In the genomic region with DNA sequence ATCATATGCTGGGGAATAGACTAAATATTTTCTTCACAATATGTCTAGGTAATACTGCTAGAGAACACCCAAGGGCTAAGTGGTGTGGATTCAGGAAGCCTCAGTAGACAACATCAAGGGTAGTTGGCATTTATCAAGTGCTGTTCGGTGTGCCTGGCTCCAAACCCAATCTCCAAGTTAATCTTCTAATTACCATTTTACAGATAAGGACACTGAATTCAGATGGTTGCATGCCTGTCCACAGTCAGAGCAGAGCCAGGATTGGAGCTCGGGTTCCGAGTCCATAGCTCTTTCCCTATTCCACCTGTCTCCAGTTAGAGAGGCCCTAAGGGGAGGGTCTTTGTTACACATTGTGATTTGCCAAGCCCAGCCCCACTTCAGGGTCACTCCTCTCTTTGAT, we compare ENCODE assay signal across 1 cellular context.
TF ChIP-seq lines count a peak whose summit lies in the region.

No MANE protein-coding gene starts in this region.

TF ChIP-seq in K562, 482 proteins besides CTCF, POLR2A, EP300 and RAD21:
- TF ChIP-seq, protein P1, sequence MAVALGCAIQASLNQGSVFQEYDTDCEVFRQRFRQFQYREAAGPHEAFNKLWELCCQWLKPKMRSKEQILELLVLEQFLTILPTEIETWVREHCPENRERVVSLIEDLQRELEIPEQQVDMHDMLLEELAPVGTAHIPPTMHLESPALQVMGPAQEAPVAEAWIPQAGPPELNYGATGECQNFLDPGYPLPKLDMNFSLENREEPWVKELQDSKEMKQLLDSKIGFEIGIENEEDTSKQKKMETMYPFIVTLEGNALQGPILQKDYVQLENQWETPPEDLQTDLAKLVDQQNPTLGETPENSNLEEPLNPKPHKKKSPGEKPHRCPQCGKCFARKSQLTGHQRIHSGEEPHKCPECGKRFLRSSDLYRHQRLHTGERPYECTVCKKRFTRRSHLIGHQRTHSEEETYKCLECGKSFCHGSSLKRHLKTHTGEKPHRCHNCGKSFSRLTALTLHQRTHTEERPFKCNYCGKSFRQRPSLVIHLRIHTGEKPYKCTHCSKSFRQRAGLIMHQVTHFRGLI (CRISPR knock-in tag; IDR thresholded peaks at IDR 0.05) = no peak
- no peak for TF ChIP-seq MTA1 (IDR thresholded peaks at IDR 0.05; ENCODE audit: borderline replicate concordance)
- TF ChIP-seq CSDE1 (IDR thresholded peaks at IDR 0.05) = no peak
- TF ChIP-seq ZNF431 (CRISPR knock-in tag; IDR thresholded peaks at IDR 0.05) = no peak
- TF ChIP-seq ZC3H4 (CRISPR knock-in tag; IDR thresholded peaks at IDR 0.05; ENCODE audit: borderline replicate concordance) = no peak
- TF ChIP-seq POLR2AphosphoS5 (IDR thresholded peaks at IDR 0.05; ENCODE audit: control insufficient read depth, insufficient read depth, low read depth, low read length) = no peak
- no peak for TF ChIP-seq HSF4 (CRISPR knock-in tag; IDR thresholded peaks at IDR 0.05; ENCODE audit: borderline replicate concordance)
- no peak for TF ChIP-seq PHTF2 (CRISPR knock-in tag; IDR thresholded peaks at IDR 0.05)
- no peak for TF ChIP-seq ZNF140 (CRISPR knock-in tag; IDR thresholded peaks at IDR 0.05)
- no peak for TF ChIP-seq MIER1 (IDR thresholded peaks at IDR 0.05; ENCODE audit: low read depth)
- TF ChIP-seq, protein P2, sequence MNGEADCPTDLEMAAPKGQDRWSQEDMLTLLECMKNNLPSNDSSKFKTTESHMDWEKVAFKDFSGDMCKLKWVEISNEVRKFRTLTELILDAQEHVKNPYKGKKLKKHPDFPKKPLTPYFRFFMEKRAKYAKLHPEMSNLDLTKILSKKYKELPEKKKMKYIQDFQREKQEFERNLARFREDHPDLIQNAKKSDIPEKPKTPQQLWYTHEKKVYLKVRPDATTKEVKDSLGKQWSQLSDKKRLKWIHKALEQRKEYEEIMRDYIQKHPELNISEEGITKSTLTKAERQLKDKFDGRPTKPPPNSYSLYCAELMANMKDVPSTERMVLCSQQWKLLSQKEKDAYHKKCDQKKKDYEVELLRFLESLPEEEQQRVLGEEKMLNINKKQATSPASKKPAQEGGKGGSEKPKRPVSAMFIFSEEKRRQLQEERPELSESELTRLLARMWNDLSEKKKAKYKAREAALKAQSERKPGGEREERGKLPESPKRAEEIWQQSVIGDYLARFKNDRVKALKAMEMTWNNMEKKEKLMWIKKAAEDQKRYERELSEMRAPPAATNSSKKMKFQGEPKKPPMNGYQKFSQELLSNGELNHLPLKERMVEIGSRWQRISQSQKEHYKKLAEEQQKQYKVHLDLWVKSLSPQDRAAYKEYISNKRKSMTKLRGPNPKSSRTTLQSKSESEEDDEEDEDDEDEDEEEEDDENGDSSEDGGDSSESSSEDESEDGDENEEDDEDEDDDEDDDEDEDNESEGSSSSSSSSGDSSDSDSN (IDR thresholded peaks at IDR 0.05; ENCODE audit: borderline replicate concordance in 1 of 2, low read depth in 2 of 2, low read length in 2 of 2) = no peak
- TF ChIP-seq ZBTB7A (IDR thresholded peaks at IDR 0.05; ENCODE audit: borderline replicate concordance, control insufficient read depth, low read depth, low read length) = no peak
- no peak for TF ChIP-seq THRAP3 (IDR thresholded peaks at IDR 0.05; ENCODE audit: borderline replicate concordance)
- no peak for TF ChIP-seq NR3C1 (CRISPR knock-in tag; IDR thresholded peaks at IDR 0.05)
- TF ChIP-seq, protein P3, sequence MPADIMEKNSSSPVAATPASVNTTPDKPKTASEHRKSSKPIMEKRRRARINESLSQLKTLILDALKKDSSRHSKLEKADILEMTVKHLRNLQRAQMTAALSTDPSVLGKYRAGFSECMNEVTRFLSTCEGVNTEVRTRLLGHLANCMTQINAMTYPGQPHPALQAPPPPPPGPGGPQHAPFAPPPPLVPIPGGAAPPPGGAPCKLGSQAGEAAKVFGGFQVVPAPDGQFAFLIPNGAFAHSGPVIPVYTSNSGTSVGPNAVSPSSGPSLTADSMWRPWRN (IDR thresholded peaks at IDR 0.05; ENCODE audit: low read depth) = no peak
- TF ChIP-seq ZNF668 (CRISPR knock-in tag; IDR thresholded peaks at IDR 0.05) = no peak
